ENCODE assay signal across 30 cellular contexts in genomic region chr6:141316236-141316635, GRCh38.
"Had no signal": no experiment of that assay in that cellular context is flagged by ENCODE, and none has a peak within 500 bp of the region (broad histone marks: within the 10 kb centered on the region; RNA-seq: fewer than 3 reads in every experiment).

No MANE protein-coding gene starts in this region.

- H3K27ac Mint-ChIP-seq: naive thymus-derived CD8-positive, alpha-beta T cell; nephron progenitor cell; neural progenitor cell; stimulated activated naive B cell treated with anti-CD40 and anti-IgM and Interleukin-4, amounts not matched to agents 10 μg/mL and 1 μg/mL and 100 μg/mL, for 72 hours had no signal

- H3K9ac ChIP-seq: neural progenitor cell, parathyroid adenoma had no signal

- H3K27me3 ChIP-seq: neural progenitor cell, neutrophil, stomach, testis, thyroid gland, transverse colon, upper lobe of left lung, vagina had no signal

- H3K4me3 ChIP-seq: lower lobe of right lung, neural progenitor cell, psoas muscle, skin epidermis, stomach, testis, thyroid gland, transverse colon, upper lobe of left lung, vagina had no signal

- H3K4me1 ChIP-seq: lower lobe of right lung, neural progenitor cell, parathyroid adenoma, psoas muscle, stomach, testis, thyroid gland, transverse colon, upper lobe of left lung, vagina had no signal

- DNase-seq: hippocampal formation; kidney glomerular epithelial cell; left cardiac atrium; lower lobe of right lung; mammary epithelial cell; mesenchymal stem cell; naive thymus-derived CD8-positive, alpha-beta T cell; nephron progenitor cell; occipital lobe; psoas muscle; retina; right cardiac atrium; stimulated activated CD4-positive, alpha-beta T cell treated with anti-CD3 and anti-CD28 coated beads, Interleukin-12 subunit alpha, Interleukin-12 subunit beta, amount 100 ng/mL, for 4 hours; stimulated activated CD4-positive, alpha-beta T cell treated with anti-CD3 and anti-CD28 coated beads, Interleukin-15, amount 100 ng/mL, for 24 hours; stimulated activated CD4-positive, alpha-beta T cell treated with anti-CD3 and anti-CD28 coated beads, Interleukin-2, amount 100 ng/mL, for 24 hours; stimulated activated CD4-positive, alpha-beta T cell treated with anti-CD3 and anti-CD28 coated beads, Interleukin-4, amount 100 ng/mL, for 1 hour; stimulated activated naive B cell treated with anti-CD40 and anti-IgM and Interleukin-4, amounts not matched to agents 10 μg/mL and 1 μg/mL and 100 μg/mL, for 72 hours; stimulated activated naive CD8-positive, alpha-beta T cell treated with anti-CD3 and anti-CD28 coated beads, Interleukin-15, Interleukin-2, amounts not matched to agents 100 U/mL and 50 U/mL, for 24 hours; stomach; testis; thyroid gland; transverse colon; upper lobe of left lung had no signal

- H3K4me3 Mint-ChIP-seq: naive thymus-derived CD8-positive, alpha-beta T cell; nephron progenitor cell; neural progenitor cell; stimulated activated naive B cell treated with anti-CD40 and anti-IgM and Interleukin-4, amounts not matched to agents 10 μg/mL and 1 μg/mL and 100 μg/mL, for 72 hours had no signal

- H3K4me1 Mint-ChIP-seq: naive thymus-derived CD8-positive, alpha-beta T cell; nephron progenitor cell; stimulated activated naive B cell treated with anti-CD40 and anti-IgM and Interleukin-4, amounts not matched to agents 10 μg/mL and 1 μg/mL and 100 μg/mL, for 72 hours had no signal

- H3K79me2 ChIP-seq: parathyroid adenoma had no signal

- H3K27ac ChIP-seq: lower lobe of right lung, neural progenitor cell, neutrophil, parathyroid adenoma, psoas muscle, skin epidermis, stomach, testis, thyroid gland, transverse colon, upper lobe of left lung, vagina had no signal

- H3K36me3 Mint-ChIP-seq: naive thymus-derived CD8-positive, alpha-beta T cell; neural progenitor cell; stimulated activated naive B cell treated with anti-CD40 and anti-IgM and Interleukin-4, amounts not matched to agents 10 μg/mL and 1 μg/mL and 100 μg/mL, for 72 hours had no signal

- H3K4me2 ChIP-seq: neural progenitor cell had no signal

- H3K27me3 Mint-ChIP-seq: naive thymus-derived CD8-positive, alpha-beta T cell had no signal

- H3K36me3 ChIP-seq: lower lobe of right lung, neural progenitor cell, neutrophil, stomach, thyroid gland, transverse colon, upper lobe of left lung, vagina had no signal

- ATAC-seq: left cardiac atrium; left lobe of liver; lower lobe of right lung; naive thymus-derived CD8-positive, alpha-beta T cell; psoas muscle; right cardiac atrium; sciatic nerve; stimulated activated naive B cell treated with anti-CD40 and anti-IgM and Interleukin-4, amounts not matched to agents 10 μg/mL and 1 μg/mL and 100 μg/mL, for 72 hours; stimulated activated naive CD8-positive, alpha-beta T cell treated with anti-CD3 and anti-CD28 coated beads, Interleukin-15, Interleukin-2, amounts not matched to agents 100 U/mL and 50 U/mL, for 24 hours had no signal

- H2AFZ ChIP-seq: neural progenitor cell, parathyroid adenoma had no signal

- H3K9me3 Mint-ChIP-seq: naive thymus-derived CD8-positive, alpha-beta T cell; nephron progenitor cell; neural progenitor cell; stimulated activated naive B cell treated with anti-CD40 and anti-IgM and Interleukin-4, amounts not matched to agents 10 μg/mL and 1 μg/mL and 100 μg/mL, for 72 hours had no signal

- H3K9me3 ChIP-seq: lower lobe of right lung, neutrophil, psoas muscle, stomach, testis, thyroid gland, transverse colon, vagina had no signal
